ENCODE assay signal across 8 cellular contexts in genomic region chr1:207825719-207826556, GRCh38.
DNase-seq lines count a peak whose midpoint lies in the region; ATAC-seq and TF ChIP-seq lines count a peak whose summit lies in the region.

No MANE protein-coding gene starts in this region.

- no peak overlapping the region for H3T11ph ChIP-seq in H9 (ENCODE audit: low read length)

- no peak overlapping the region for H4K91ac ChIP-seq in H9 (ENCODE audit: insufficient read length, low read depth, low read length)

- H3K4me3 ChIP-seq in astrocyte of the spinal cord (ENCODE audit: low read depth, low read length) (no peak overlapping the region), lower leg skin (ENCODE audit: low read depth, poor library complexity, severe bottlenecking) (no peak overlapping the region)

- TF ChIP-seq POLR2A in lower leg skin (IDR thresholded peaks at IDR 0.05), result no peak

- intact Hi-C loops in lower leg skin (cut with DNase I; ENCODE audit: low total_unique reads), result loop anchor here (5.0 kb wide), 1 partner anchor 136 kb away; no protein-coding TSS in a partner anchor

- no peak overlapping the region for H2BK12ac ChIP-seq in H9 (ENCODE audit: insufficient read length, low read depth, low read length)

- H3K79me2 ChIP-seq in H9 (ENCODE audit: insufficient read depth, low read length), result no peaks in the 10 kb centered on the region

- no peak overlapping the region for H3K4ac ChIP-seq in H9 (ENCODE audit: low read depth, low read length)

- no peak overlapping the region for H3K4me2 ChIP-seq in H9 (ENCODE audit: insufficient read depth, insufficient read length, low read length)

- no peak overlapping the region for H2BK5ac ChIP-seq in H9 (ENCODE audit: insufficient read length, low read length)

- H2BK120ac ChIP-seq in H9 (ENCODE audit: low read depth, low read length, poor library complexity, severe bottlenecking), result no peak overlapping the region

- ATAC-seq in GM18867 (IDR thresholded peaks at IDR 0.05; ENCODE audit: unreplicated experiment) (peak; percentile 63), HG03066 (IDR thresholded peaks at IDR 0.05; ENCODE audit: low read depth, unreplicated experiment) (peak; percentile 61)

- H2AFZ ChIP-seq in H9 (ENCODE audit: low read length), result no peak overlapping the region

- H3K4me1 ChIP-seq in H9 (ENCODE audit: insufficient read depth, low read length), result no peaks in the 10 kb centered on the region

- no peaks in the 10 kb centered on the region for H4K20me1 ChIP-seq in H9 (ENCODE audit: control insufficient read depth, insufficient read depth, insufficient read length)

- H3K56ac ChIP-seq in H9 (ENCODE audit: insufficient read length, low read depth, low read length), result no peak overlapping the region

- H3K79me1 ChIP-seq in H9 (ENCODE audit: insufficient read depth, low read depth, low read length, poor library complexity, severe bottlenecking), result no peaks in the 10 kb centered on the region

- H3K18ac ChIP-seq in H9 (ENCODE audit: insufficient read length, low read depth, low read length), result no peak overlapping the region

- H3K14ac ChIP-seq in H9 (ENCODE audit: insufficient read depth, low read length), result no peak overlapping the region; the same call in 1 of the 2 replicates

- no peak overlapping the region for H4K5ac ChIP-seq in H9 (ENCODE audit: insufficient read length, low read depth, low read length)

- no peak overlapping the region for H2AK5ac ChIP-seq in H9 (ENCODE audit: insufficient read length, low read length)

- H3K36me3 Mint-ChIP-seq in T-helper 2 cell treated with Interferon-gamma antibody and Interleukin-4, amounts not matched to agents 5 μg/mL and 100 μg/mL, for 36 hours (ENCODE audit: low read depth), result peaks cover 43% of the 10 kb centered on the region
- no peaks in the 10 kb centered on the region for H3K36me3 Mint-ChIP-seq in H9 (ENCODE audit: insufficient read depth in 1 of 3, low read depth in 3 of 3)

- TF ChIP-seq CTCF in astrocyte of the spinal cord (IDR thresholded peaks at IDR 0.05; ENCODE audit: low read depth, low read length), result no peak
- TF ChIP-seq CTCF in lower leg skin (IDR thresholded peaks at IDR 0.05), result no peak
- TF ChIP-seq CTCF in H9 (conservative IDR thresholded peaks at IDR 0.05), result no peak

- H3K23me2 ChIP-seq in H9 (ENCODE audit: insufficient read length, low read depth, low read length, poor library complexity, severe bottlenecking), result no peaks in the 10 kb centered on the region

- no peaks in the 10 kb centered on the region for H3K9me3 Mint-ChIP-seq in T-helper 2 cell treated with Interferon-gamma antibody and Interleukin-4, amounts not matched to agents 5 μg/mL and 100 μg/mL, for 36 hours
- H3K9me3 Mint-ChIP-seq in H9, result no peaks in the 10 kb centered on the region

- no peaks in the 10 kb centered on the region for H3K9me3 ChIP-seq in H9 (ENCODE audit: control insufficient read depth, low read depth, low read length)

- H3K27me3 Mint-ChIP-seq in T-helper 2 cell treated with Interferon-gamma antibody and Interleukin-4, amounts not matched to agents 5 μg/mL and 100 μg/mL, for 36 hours (ENCODE audit: low read depth), result no peaks in the 10 kb centered on the region
- H3K27me3 Mint-ChIP-seq in H9 (ENCODE audit: low read depth), result no peaks in the 10 kb centered on the region; the same call in 1 of the 2 replicates

- H3K23ac ChIP-seq in H9 (ENCODE audit: insufficient read length, low read depth, low read length), result no peak overlapping the region

- no peak overlapping the region for H2BK20ac ChIP-seq in H9 (ENCODE audit: low read depth, low read length, poor library complexity, severe bottlenecking)

- no peak overlapping the region for H3K27ac ChIP-seq in H9 (ENCODE audit: insufficient read length, low read depth, low read length)

- H3K27ac Mint-ChIP-seq in T-helper 2 cell treated with Interferon-gamma antibody and Interleukin-4, amounts not matched to agents 5 μg/mL and 100 μg/mL, for 36 hours, result peak overlapping the region; percentile 99
- H3K27ac Mint-ChIP-seq in H9, result no peak overlapping the region; a peak in 1 of 7 replicates

- H4K8ac ChIP-seq in H9 (replicated peaks; ENCODE audit: insufficient read length, low read depth, low read length), result no peak overlapping the region

- no peak overlapping the region for H2BK15ac ChIP-seq in H9 (ENCODE audit: low read depth, low read length)

- in situ Hi-C loops in astrocyte of the spinal cord (cut with HindIII; ENCODE audit: low sequenced_read_pairs), result no loop called here

- H3K4me3 Mint-ChIP-seq in T-helper 2 cell treated with Interferon-gamma antibody and Interleukin-4, amounts not matched to agents 5 μg/mL and 100 μg/mL, for 36 hours, result peak overlapping the region; percentile 90
- H3K4me3 Mint-ChIP-seq in H9, result no peak overlapping the region

- WGBS in lower leg skin, 2 donors, result 64 to 66% methylated on average over 18 of the region's 18 CpGs
- no CpG with 5 or more reads among the region's 18 CpGs for WGBS in H9 (ENCODE audit: extremely low coverage, insufficient read length, low lambda C conversion rate)

- peaks cover 78% of the 10 kb centered on the region for H3K4me1 Mint-ChIP-seq in T-helper 2 cell treated with Interferon-gamma antibody and Interleukin-4, amounts not matched to agents 5 μg/mL and 100 μg/mL, for 36 hours (ENCODE audit: low read depth)
- peaks cover 20 to 28% of the 10 kb centered on the region in 2 experiments for H3K4me1 Mint-ChIP-seq in H9

- H3K9ac ChIP-seq in H9 (ENCODE audit: extremely low read depth, insufficient read length, low read length), result no peak overlapping the region

- peak; percentile 92 for DNase-seq in T-helper 2 cell treated with Interferon-gamma antibody and Interleukin-4, amounts not matched to agents 5 μg/mL and 100 μg/mL, for 36 hours (ENCODE audit: low spot score)
- DNase-seq in astrocyte of the spinal cord (ENCODE audit: low read depth, low spot score) (peak; percentile 31), lower leg skin (ENCODE audit: low spot score in 2 of 2) (peak; percentile 81 to 93), cerebellar nuclear complex (lab: John Stamatoyannopoulos, UW) (no peak), H9 (no peak)
- DNase-seq in stimulated activated CD8-positive, alpha-beta memory T cell treated with anti-CD3 and anti-CD28 coated beads, Interleukin-15, amount 100 ng/mL, for 4 hours (ENCODE audit: low read depth in 2 of 2), result peak; percentile 71 to 82

- H3K27me3 ChIP-seq in H9 (ENCODE audit: insufficient read depth, low read length), result no peaks in the 10 kb centered on the region

Comparison
In these comparisons a context has a peak if more than half of its experiments do, and no peak if none do; other contexts are left out.
1. DNase-seq: peak in T-helper 2 cell treated with Interferon-gamma antibody and Interleukin-4, amounts not matched to agents 5 μg/mL and 100 μg/mL, for 36 hours (single experiment), astrocyte of the spinal cord (single experiment), lower leg skin (2 of 2) and stimulated activated CD8-positive, alpha-beta memory T cell treated with anti-CD3 and anti-CD28 coated beads, Interleukin-15, amount 100 ng/mL, for 4 hours (2 of 2); none in cerebellar nuclear complex (0 of 2) and H9 (single experiment).